1 cellular context compared by ENCODE assay signal in genomic region chr19:575527-576506, GRCh38.
TF ChIP-seq lines count a peak whose summit lies in the region.

No MANE protein-coding gene starts in this region.

TF ChIP-seq in SK-N-SH, 30 proteins besides CTCF, POLR2A, EP300 and RAD21 (continued from another document):
- TF ChIP-seq ZBTB33 (IDR thresholded peaks at IDR 0.05; ENCODE audit: borderline replicate concordance, low read depth) (no peak), MEF2A (IDR thresholded peaks at IDR 0.05; ENCODE audit: borderline replicate concordance, low read depth) (no peak), TAF1 (IDR thresholded peaks at IDR 0.05; ENCODE audit: borderline replicate concordance, low read depth, low read length) (no peak), FOSL2 (IDR thresholded peaks at IDR 0.05; ENCODE audit: borderline replicate concordance, low read depth) (peak; percentile 37; the same call in 1 of the 2 replicates), REST (IDR thresholded peaks at IDR 0.05; ENCODE audit: low read depth, low read length) (no peak), USF2 (IDR thresholded peaks at IDR 0.05; ENCODE audit: borderline replicate concordance, low read depth, low read length) (no peak), TCF12 (IDR thresholded peaks at IDR 0.05) (peak; percentile 43), FOXJ3 (CRISPR knock-in tag; IDR thresholded peaks at IDR 0.05) (no peak)
